ENCODE assay signal across 18 cellular contexts in genomic region chr3:25266677-25267076, GRCh38.
"Had no signal": no experiment of that assay in that cellular context is flagged by ENCODE, and none has a peak within 500 bp of the region (broad histone marks: within the 10 kb centered on the region; RNA-seq: fewer than 3 reads in every experiment).

No MANE protein-coding gene starts in this region.

- H3K9me3 Mint-ChIP-seq: activated CD4-positive, alpha-beta memory T cell treated with anti-CD3 and anti-CD28 coated beads for 36 hours had no signal

- H3K36me3 ChIP-seq: esophagus squamous epithelium, neutrophil, sigmoid colon, spleen, thyroid gland, vagina had no signal

- H3K4me1 Mint-ChIP-seq: activated naive CD8-positive, alpha-beta T cell treated with anti-CD3 and anti-CD28 coated beads for 36 hours; WTC11 had no signal

- H3K4me3 ChIP-seq: esophagus squamous epithelium, sigmoid colon, SK-N-MC, spleen, thyroid gland, vagina had no signal

- H3K4me3 Mint-ChIP-seq: activated CD4-positive, alpha-beta memory T cell treated with anti-CD3 and anti-CD28 coated beads for 36 hours; activated naive CD8-positive, alpha-beta T cell treated with anti-CD3 and anti-CD28 coated beads for 36 hours; dendritic cell treated with granulocyte-macrophage colony-stimulating factor and Interleukin-4, amounts not matched to agents 40 ng/mL and 50 ng/mL, for 4 days; naive thymus-derived CD4-positive, alpha-beta T cell; WTC11 had no signal

- H3K27me3 Mint-ChIP-seq: activated CD4-positive, alpha-beta memory T cell treated with anti-CD3 and anti-CD28 coated beads for 36 hours; activated naive CD8-positive, alpha-beta T cell treated with anti-CD3 and anti-CD28 coated beads for 36 hours; dendritic cell treated with granulocyte-macrophage colony-stimulating factor and Interleukin-4, amounts not matched to agents 40 ng/mL and 50 ng/mL, for 4 days; naive thymus-derived CD4-positive, alpha-beta T cell had no signal

- ATAC-seq: left lobe of liver; naive thymus-derived CD4-positive, alpha-beta T cell; WTC11 had no signal

- H3K4me1 ChIP-seq: esophagus squamous epithelium, spleen, thyroid gland, vagina had no signal

- H3K36me3 Mint-ChIP-seq: activated CD4-positive, alpha-beta memory T cell treated with anti-CD3 and anti-CD28 coated beads for 36 hours; activated naive CD8-positive, alpha-beta T cell treated with anti-CD3 and anti-CD28 coated beads for 36 hours; naive thymus-derived CD4-positive, alpha-beta T cell; WTC11 had no signal

- H3K27ac Mint-ChIP-seq: activated CD4-positive, alpha-beta memory T cell treated with anti-CD3 and anti-CD28 coated beads for 36 hours; activated naive CD8-positive, alpha-beta T cell treated with anti-CD3 and anti-CD28 coated beads for 36 hours; dendritic cell treated with granulocyte-macrophage colony-stimulating factor and Interleukin-4, amounts not matched to agents 40 ng/mL and 50 ng/mL, for 4 days; naive thymus-derived CD4-positive, alpha-beta T cell; WTC11 had no signal

- H3K9me3 ChIP-seq: esophagus squamous epithelium, neutrophil, sigmoid colon, spleen, thyroid gland, vagina had no signal

- DNase-seq: activated CD4-positive, alpha-beta memory T cell treated with anti-CD3 and anti-CD28 coated beads for 36 hours; activated CD4-positive, alpha-beta T cell treated with anti-CD3 and anti-CD28 coated beads for 4 hours; activated naive CD8-positive, alpha-beta T cell treated with anti-CD3 and anti-CD28 coated beads for 36 hours; cerebellar nuclear complex; effector memory CD4-positive, alpha-beta T cell; esophagus squamous epithelium; kidney; naive thymus-derived CD4-positive, alpha-beta T cell; sigmoid colon; spleen; stimulated activated naive CD4-positive, alpha-beta T cell; thyroid gland had no signal

- H3K27ac ChIP-seq: neutrophil, SK-N-MC, spleen, thyroid gland, vagina had no signal

- H3K27me3 ChIP-seq: esophagus squamous epithelium, neutrophil, sigmoid colon, spleen, thyroid gland, vagina had no signal
